15 cellular contexts compared by ENCODE assay signal in genomic region chr20:36238153-36238552, GRCh38. TPM values are rescaled to one million over a fixed set of nuclear protein-coding genes. Genes with fewer than 3 reads are reported as not detected.
DNase-seq lines count a peak whose midpoint lies in the region; ATAC-seq and TF ChIP-seq lines count a peak whose summit lies in the region.
"Had no signal": no experiment of that assay in that cellular context is flagged by ENCODE, and none has a peak within 500 bp of the region (broad histone marks: within the 10 kb centered on the region; RNA-seq: fewer than 3 reads in every experiment).

No MANE protein-coding gene starts in this region.

- no peak for DNase-seq in activated CD4-positive, alpha-beta T cell treated with anti-CD3 and anti-CD28 coated beads for 36 hours
- DNase-seq in activated CD4-positive, alpha-beta T cell treated with anti-CD3 and anti-CD28 coated beads, Interleukin-2, amount 50 U/mL, for 4 hours, result no peak
- DNase-seq in IMR-90 (no peak), neural progenitor cell (ENCODE audit: low spot score) (no peak)
- DNase-seq in activated naive CD8-positive, alpha-beta T cell treated with anti-CD3 and anti-CD28 coated beads for 36 hours, result no peak
- DNase-seq: brain microvascular endothelial cell, hippocampal formation, left ventricle myocardium inferior, NCI-H1105 treated with DMSO at 0.1 percent for 48 hours, NCI-H226 had no signal

- no peak overlapping the region for H2AK5ac ChIP-seq in IMR-90 (ENCODE audit: low read depth, low read length)

- no peaks in the 10 kb centered on the region for H3K27me3 ChIP-seq in IMR-90 (ENCODE audit: control insufficient read depth, insufficient read depth, low read length)
- no peaks in the 10 kb centered on the region for H3K27me3 ChIP-seq in neural progenitor cell
- H3K27me3 ChIP-seq in gastroesophageal sphincter, result no peaks in the 10 kb centered on the region
- H3K27me3 ChIP-seq: brain microvascular endothelial cell, SJSA1 had no signal

- intact Hi-C loops in activated CD4-positive, alpha-beta T cell treated with anti-CD3 and anti-CD28 coated beads for 36 hours (cut with DNase I, micrococcal nuclease), result loop anchor here in 1 of 2 experiments (5.0 kb wide), 2 partner anchors 534 to 826 kb away; partner anchors contain the start of genes DSN1 and UQCC1
- intact Hi-C loops in IMR-90 (cut with micrococcal nuclease), result no loop called here

- TF ChIP-seq POLR2A in IMR-90 (IDR thresholded peaks at IDR 0.05; ENCODE audit: low read depth, low read length) (no peak), gastroesophageal sphincter (IDR thresholded peaks at IDR 0.05) (no peak)

- dilution Hi-C loops in IMR-90 (cut with HindIII; ENCODE audit: low sequenced_read_pairs, unreplicated experiment), result no loop called here

- in situ Hi-C loops in IMR-90 (cut with MboI; ENCODE audit: low sequenced_read_pairs), result no loop called here

- no peak overlapping the region for H2BK120ac ChIP-seq in IMR-90 (ENCODE audit: low read depth, low read length)

- no peak for ATAC-seq in activated CD4-positive, alpha-beta T cell treated with anti-CD3 and anti-CD28 coated beads for 36 hours
- no peak for ATAC-seq in IMR-90 (ENCODE audit: low read depth)
- no peak for ATAC-seq in HG03457 (IDR thresholded peaks at IDR 0.05; ENCODE audit: unreplicated experiment)
- no peak for ATAC-seq in gastroesophageal sphincter
- ATAC-seq in HG02938 (IDR thresholded peaks at IDR 0.05; ENCODE audit: unreplicated experiment), result no peak
- ATAC-seq: stimulated activated memory B cell treated with anti-CD40 and anti-IgM and Interleukin-4, amounts not matched to agents 10 μg/mL and 1 μg/mL and 100 μg/mL, for 72 hours had no signal

- TF ChIP-seq CTCF in IMR-90 (conservative IDR thresholded peaks at IDR 0.05; ENCODE audit: low read depth, low read length), result no peak
- TF ChIP-seq CTCF in neural progenitor cell (IDR thresholded peaks at IDR 0.05), result no peak
- no peak for TF ChIP-seq CTCF in gastroesophageal sphincter (IDR thresholded peaks at IDR 0.05)

- H3K79me1 ChIP-seq in IMR-90 (ENCODE audit: low read depth in 1 of 2, low read length in 2 of 2), result peaks cover 14 to 45% of the 10 kb centered on the region in 2 experiments

- no peak overlapping the region for H2AK9ac ChIP-seq in IMR-90 (replicated peaks; ENCODE audit: low read depth, low read length, poor library complexity)

- no peaks in the 10 kb centered on the region for H3K27me3 Mint-ChIP-seq in activated CD4-positive, alpha-beta T cell treated with anti-CD3 and anti-CD28 coated beads for 36 hours
- H3K27me3 Mint-ChIP-seq in activated naive CD8-positive, alpha-beta T cell treated with anti-CD3 and anti-CD28 coated beads for 36 hours, result no peaks in the 10 kb centered on the region
- peaks cover 3% of the 10 kb centered on the region for H3K27me3 Mint-ChIP-seq in neural progenitor cell (ENCODE audit: insufficient read depth, low read depth)
- H3K27me3 Mint-ChIP-seq: stimulated activated memory B cell treated with anti-CD40 and anti-IgM and Interleukin-4, amounts not matched to agents 10 μg/mL and 1 μg/mL and 100 μg/mL, for 72 hours had no signal

- peaks cover 37% of the 10 kb centered on the region for H3K36me3 Mint-ChIP-seq in activated CD4-positive, alpha-beta T cell treated with anti-CD3 and anti-CD28 coated beads for 36 hours (ENCODE audit: low read depth)
- H3K36me3 Mint-ChIP-seq in activated naive CD8-positive, alpha-beta T cell treated with anti-CD3 and anti-CD28 coated beads for 36 hours, result peaks cover 13% of the 10 kb centered on the region
- H3K36me3 Mint-ChIP-seq in neural progenitor cell, result peaks cover 4% of the 10 kb centered on the region
- H3K36me3 Mint-ChIP-seq: stimulated activated memory B cell treated with anti-CD40 and anti-IgM and Interleukin-4, amounts not matched to agents 10 μg/mL and 1 μg/mL and 100 μg/mL, for 72 hours had no signal

- no peak overlapping the region for H4K91ac ChIP-seq in IMR-90 (ENCODE audit: insufficient read depth, low read depth, low read length)

- H3K23ac ChIP-seq in IMR-90 (ENCODE audit: low read depth, low read length), result no peak overlapping the region

- no peaks in the 10 kb centered on the region for H3K9me3 Mint-ChIP-seq in activated CD4-positive, alpha-beta T cell treated with anti-CD3 and anti-CD28 coated beads for 36 hours (ENCODE audit: low read depth)
- no peaks in the 10 kb centered on the region for H3K9me3 Mint-ChIP-seq in activated naive CD8-positive, alpha-beta T cell treated with anti-CD3 and anti-CD28 coated beads for 36 hours
- H3K9me3 Mint-ChIP-seq in neural progenitor cell, result no peaks in the 10 kb centered on the region
- H3K9me3 Mint-ChIP-seq: stimulated activated memory B cell treated with anti-CD40 and anti-IgM and Interleukin-4, amounts not matched to agents 10 μg/mL and 1 μg/mL and 100 μg/mL, for 72 hours had no signal

- no peak overlapping the region for H2BK5ac ChIP-seq in IMR-90 (ENCODE audit: low read depth, low read length, poor library complexity, severe bottlenecking)

- H2AFZ ChIP-seq in IMR-90 (replicated peaks; ENCODE audit: low read length, poor library complexity), result no peak overlapping the region
- no peak overlapping the region for H2AFZ ChIP-seq in neural progenitor cell (replicated peaks)

- no peak overlapping the region for H3K4me2 ChIP-seq in IMR-90 (ENCODE audit: low read depth, low read length)
- no peak overlapping the region for H3K4me2 ChIP-seq in neural progenitor cell

- H3K14ac ChIP-seq in IMR-90 (replicated peaks; ENCODE audit: low read depth, low read length), result no peak overlapping the region

- no peak overlapping the region for H3K4ac ChIP-seq in IMR-90 (ENCODE audit: low read depth, low read length)

- no peak overlapping the region for H2BK15ac ChIP-seq in IMR-90 (ENCODE audit: low read depth, low read length)

- TF ChIP-seq RAD21 in IMR-90 (IDR thresholded peaks at IDR 0.05; ENCODE audit: low read length), result no peak

- H4K8ac ChIP-seq in IMR-90 (ENCODE audit: low read depth in 2 of 2, low read length in 2 of 2), result no peak overlapping the region

- peaks cover 7% of the 10 kb centered on the region for H3K4me1 ChIP-seq in IMR-90 (ENCODE audit: control insufficient read depth, insufficient read depth, low read length)
- H3K4me1 ChIP-seq in neural progenitor cell, result peaks cover 5% of the 10 kb centered on the region
- peaks cover 4 to 47% (median 22%) of the 10 kb centered on the region in 3 donors for H3K4me1 ChIP-seq in gastroesophageal sphincter

- H4K20me1 ChIP-seq in IMR-90 (ENCODE audit: insufficient read depth, low read length) (peaks cover 12% of the 10 kb centered on the region; the same call in 1 of the 2 replicates), neural progenitor cell (ENCODE audit: low read depth) (no peaks in the 10 kb centered on the region)

- H3K36me3 ChIP-seq in IMR-90 (ENCODE audit: control insufficient read depth, insufficient read depth, low read length) (peaks cover 15% of the 10 kb centered on the region), neural progenitor cell (no peaks in the 10 kb centered on the region), gastroesophageal sphincter (peaks cover 0 to 42% of the 10 kb centered on the region in 2 donors)

- POLR2A ChIA-PET in activated CD4-positive, alpha-beta T cell treated with anti-CD3 and anti-CD28 coated beads for 36 hours (lab: Charles Lee), result no interaction called here
- POLR2A ChIA-PET in IMR-90 (lab: Charles Lee; ENCODE audit: unreplicated experiment), result interaction anchor here (1.0 kb wide), 1 partner anchor 8 kb away, joined by 3 read pairs; no protein-coding TSS in a partner anchor

- 0 out of 2 replicates have a peak, but pooled peaks cover 7% of the 10 kb centered on the region for H3K9me1 ChIP-seq in IMR-90 (ENCODE audit: insufficient read depth, low read length)

- no peak overlapping the region for H3K18ac ChIP-seq in IMR-90 (ENCODE audit: low read depth, low read length)

- H3F3A ChIP-seq in neural progenitor cell (ENCODE audit: low read depth), result no peaks in the 10 kb centered on the region

- H3K9ac ChIP-seq in IMR-90 (ENCODE audit: low read depth, low read length) (no peak overlapping the region), neural progenitor cell (no peak overlapping the region)

- H2BK20ac ChIP-seq in IMR-90 (ENCODE audit: low read depth, low read length), result no peak overlapping the region

- H3K27ac ChIP-seq in IMR-90 (ENCODE audit: insufficient read depth, low read length) (no peak overlapping the region), neural progenitor cell (no peak overlapping the region), gastroesophageal sphincter (no peak overlapping the region)
- H3K27ac ChIP-seq: brain microvascular endothelial cell, left ventricle myocardium inferior, SJSA1 had no signal

- peaks cover 50% of the 10 kb centered on the region for H3K79me2 ChIP-seq in neural progenitor cell (ENCODE audit: low read depth)

- no peak overlapping the region for H3K56ac ChIP-seq in IMR-90 (ENCODE audit: extremely low read depth, insufficient read depth, low read length)

- BruUV-seq in IMR-90 (replicated peaks; lab: Mats Ljungman, UMichigan), result no TSS peak

- no peak overlapping the region for H3K27ac Mint-ChIP-seq in activated CD4-positive, alpha-beta T cell treated with anti-CD3 and anti-CD28 coated beads for 36 hours
- no peak overlapping the region for H3K27ac Mint-ChIP-seq in activated naive CD8-positive, alpha-beta T cell treated with anti-CD3 and anti-CD28 coated beads for 36 hours
- no peak overlapping the region for H3K27ac Mint-ChIP-seq in neural progenitor cell

- 90% methylated on average over 2 of the region's 3 CpGs; no CpG with 5 or more reads in 1 of the 2 experiments for WGBS in IMR-90 (ENCODE audit: extremely low coverage in 2 of 2, insufficient read length in 1 of 2), 2 experiments
- WGBS in gastroesophageal sphincter (ENCODE audit: low coverage in 1 of 2), 2 donors, result 93 to 100% methylated on average over 1 to 3 of the region's 3 CpGs

- H3K4me1 Mint-ChIP-seq in activated CD4-positive, alpha-beta T cell treated with anti-CD3 and anti-CD28 coated beads for 36 hours, result peaks cover 32% of the 10 kb centered on the region
- H3K4me1 Mint-ChIP-seq in activated naive CD8-positive, alpha-beta T cell treated with anti-CD3 and anti-CD28 coated beads for 36 hours, result peaks cover 33% of the 10 kb centered on the region
- peaks cover 15% of the 10 kb centered on the region for H3K4me1 Mint-ChIP-seq in neural progenitor cell

- CTCF ChIA-PET in activated CD4-positive, alpha-beta T cell treated with anti-CD3 and anti-CD28 coated beads for 36 hours (lab: Charles Lee), result interaction anchor here (0.5 to 2.3 kb wide), 7 partner anchors 12 to 991 kb away, joined by 3 to 8 read pairs (median 5); partner anchors contain the start of gene SCAND1
- CTCF ChIA-PET in IMR-90 (lab: Yijun Ruan, JAX), result interaction anchor here (0.6 to 2.2 kb wide), 2 partner anchors 36 to 354 kb away, joined by 4 to 5 read pairs; no protein-coding TSS in a partner anchor

- no peak overlapping the region for H4K5ac ChIP-seq in IMR-90 (ENCODE audit: low read depth, low read length)

- no peak for TF ChIP-seq EP300 in gastroesophageal sphincter (IDR thresholded peaks at IDR 0.05)

- no peaks in the 10 kb centered on the region for H3K9me3 ChIP-seq in IMR-90 (ENCODE audit: control insufficient read depth, insufficient read depth, low read length)
- H3K9me3 ChIP-seq in neural progenitor cell (ENCODE audit: low read depth), result no peaks in the 10 kb centered on the region
- no peaks in the 10 kb centered on the region for H3K9me3 ChIP-seq in gastroesophageal sphincter
- H3K9me3 ChIP-seq: left ventricle myocardium inferior, SJSA1 had no signal

- H3K4me3 Mint-ChIP-seq in activated CD4-positive, alpha-beta T cell treated with anti-CD3 and anti-CD28 coated beads for 36 hours, result peak overlapping the region; percentile 43
- peak overlapping the region; percentile 53 for H3K4me3 Mint-ChIP-seq in activated naive CD8-positive, alpha-beta T cell treated with anti-CD3 and anti-CD28 coated beads for 36 hours
- H3K4me3 Mint-ChIP-seq in neural progenitor cell, result peak overlapping the region; percentile 78

- H3K4me3 ChIP-seq in IMR-90 (ENCODE audit: insufficient read depth, low read depth, low read length) (no peak overlapping the region), neural progenitor cell (no peak overlapping the region), gastroesophageal sphincter (no peak overlapping the region)
- H3K4me3 ChIP-seq: SJSA1 had no signal

RNA-seq across cellular contexts. Expression of gene AAR2, which starts 1.9 kb away (rescaled TPM):
- 10 to 100 TPM; 18.7 to 20.7 TPM for total RNA-seq in activated CD4-positive, alpha-beta T cell treated with anti-CD3 and anti-CD28 coated beads for 36 hours
- total RNA-seq in IMR-90 (2012; rRNA removed) (28.1 and 35.8 TPM in 2 replicates), neural progenitor cell (ENCODE audit: low replicate concordance) (19.7 and 26.6 TPM in 2 replicates), gastroesophageal sphincter (10 to 100 TPM; 37.4 to 48.5 (median 38.9) TPM)
- 28.2 and 30.2 TPM in 2 replicates for polyA plus RNA-seq in IMR-90 (2012; rRNA removed)
- polyA plus RNA-seq in IMR-90 (2012; cell fraction: cytosol; rRNA removed), result 16.6 and 21.0 TPM in 2 replicates
- 12.5 and 16.3 TPM in 2 replicates for polyA plus RNA-seq in IMR-90 (2012; cell fraction: nucleus; rRNA removed; ENCODE audit: low replicate concordance)
- total RNA-seq in activated naive CD8-positive, alpha-beta T cell treated with anti-CD3 and anti-CD28 coated beads for 36 hours, result 10 to 100 TPM; 30.0 to 30.5 TPM
